8 cellular contexts compared by ENCODE assay signal in genomic region chr3:42803800-42804112, GRCh38. TPM values are rescaled to one million over a fixed set of nuclear protein-coding genes. Genes with fewer than 3 reads are reported as not detected.
DNase-seq lines count a peak whose midpoint lies in the region; ATAC-seq and TF ChIP-seq lines count a peak whose summit lies in the region.

No MANE protein-coding gene starts in this region.

- DNase-seq in CD4-positive, alpha-beta memory T cell: peak in 3 of 5 donors; percentile 25 to 52 (median 29)
- DNase-seq in T follicular helper cell (ENCODE audit: low read depth) (peak; percentile 11), mesothelial cell of epicardium (ENCODE audit: low spot score in 2 of 2, unreplicated experiment in 2 of 2) (no peak), tibial artery (no peak), dermis blood vessel endothelial cell (no peak)
- DNase-seq in effector memory CD4-positive, alpha-beta T cell: peak in 1 of 3 donors; percentile 7

- no peaks in the 10 kb centered on the region for H3K36me3 ChIP-seq in CD4-positive, alpha-beta memory T cell (ENCODE audit: insufficient read depth, low read length)
- H3K36me3 ChIP-seq in effector memory CD4-positive, alpha-beta T cell (ENCODE audit: control insufficient read depth, insufficient read depth, low read length): no peaks in the 10 kb centered on the region
- H3K36me3 ChIP-seq in tibial artery: no peaks in the 10 kb centered on the region

- intact Hi-C loops in CD4-positive, alpha-beta memory T cell (cut with micrococcal nuclease): loop anchor here (1.0 to 2.0 kb wide), 4 partner anchors 28 to 221 kb away; partner anchors contain the start of gene CCDC13
- intact Hi-C loops in tibial artery (cut with DNase I; ENCODE audit: low total_unique reads): no loop called here

- H3K27me3 Mint-ChIP-seq in CD4-positive, alpha-beta memory T cell: peaks cover 4 to 6% of the 10 kb centered on the region in 2 donors
- peaks cover 12% of the 10 kb centered on the region for H3K27me3 Mint-ChIP-seq in mesothelial cell of epicardium (ENCODE audit: low read depth)

- no peaks in the 10 kb centered on the region for H3K9me3 Mint-ChIP-seq in CD4-positive, alpha-beta memory T cell
- no peaks in the 10 kb centered on the region for H3K9me3 Mint-ChIP-seq in mesothelial cell of epicardium

- ATAC-seq in GM19324 (IDR thresholded peaks at IDR 0.05; ENCODE audit: low FRiP score, unreplicated experiment): peak; percentile 18
- ATAC-seq in HG03342 (IDR thresholded peaks at IDR 0.05; ENCODE audit: unreplicated experiment): peak; percentile 27

- H3K27ac ChIP-seq in CD4-positive, alpha-beta memory T cell (ENCODE audit: low read depth, low read length): peak overlapping the region; percentile 81
- peak overlapping the region; percentile 79 for H3K27ac ChIP-seq in effector memory CD4-positive, alpha-beta T cell (ENCODE audit: insufficient read depth, low read length, poor library complexity, severe bottlenecking)
- H3K27ac ChIP-seq in tibial artery: peak overlapping the region; percentile 94 to 97

- no peaks in the 10 kb centered on the region for H3K27me3 ChIP-seq in CD4-positive, alpha-beta memory T cell (ENCODE audit: insufficient read depth, low read length)
- no peaks in the 10 kb centered on the region for H3K27me3 ChIP-seq in effector memory CD4-positive, alpha-beta T cell (replicated peaks; ENCODE audit: control insufficient read depth, insufficient read depth, low read length, poor library complexity, severe bottlenecking)
- H3K27me3 ChIP-seq in tibial artery: peaks cover 0 to 2% of the 10 kb centered on the region in 2 donors

- TF ChIP-seq CTCF in mesothelial cell of epicardium (IDR thresholded peaks at IDR 0.05; ENCODE audit: unreplicated experiment): no peak
- no peak for TF ChIP-seq CTCF in tibial artery (IDR thresholded peaks at IDR 0.05)

- H3K4me1 ChIP-seq in CD4-positive, alpha-beta memory T cell (ENCODE audit: insufficient read depth, low read length): peaks cover 38% of the 10 kb centered on the region
- peaks cover 12% of the 10 kb centered on the region for H3K4me1 ChIP-seq in effector memory CD4-positive, alpha-beta T cell (ENCODE audit: control insufficient read depth, insufficient read depth, low read length, poor library complexity, severe bottlenecking)
- H3K4me1 ChIP-seq in tibial artery: peaks cover 0 to 39% (median 22%) of the 10 kb centered on the region in 4 donors

- H3K36me3 Mint-ChIP-seq in CD4-positive, alpha-beta memory T cell: peaks cover 0 to 11% of the 10 kb centered on the region in 2 donors
- peaks cover 5% of the 10 kb centered on the region for H3K36me3 Mint-ChIP-seq in mesothelial cell of epicardium

- H3K27ac Mint-ChIP-seq in CD4-positive, alpha-beta memory T cell: peak overlapping the region; percentile 91 to 99 (median 96)
- peak overlapping the region; percentile 98 for H3K27ac Mint-ChIP-seq in mesothelial cell of epicardium

- H3K4me1 Mint-ChIP-seq in CD4-positive, alpha-beta memory T cell: peaks cover 24 to 57% (median 37%) of the 10 kb centered on the region in 4 donors
- H3K4me1 Mint-ChIP-seq in mesothelial cell of epicardium: peaks cover 40% of the 10 kb centered on the region

- H3K9me3 ChIP-seq in CD4-positive, alpha-beta memory T cell (ENCODE audit: control insufficient read depth in 1 of 2, low read length in 2 of 2): no peaks in the 10 kb centered on the region
- H3K9me3 ChIP-seq in effector memory CD4-positive, alpha-beta T cell (ENCODE audit: control insufficient read depth, low read length): no peaks in the 10 kb centered on the region
- H3K9me3 ChIP-seq in tibial artery: no peaks in the 10 kb centered on the region

- H3K4me3 Mint-ChIP-seq in CD4-positive, alpha-beta memory T cell: peak overlapping the region; percentile 94 to 98 (median 96)
- H3K4me3 Mint-ChIP-seq in mesothelial cell of epicardium: peak overlapping the region; percentile 95

- CTCF ChIA-PET in CD4-positive, alpha-beta memory T cell (lab: Charles Lee; ENCODE audit: partially characterized antibody): interaction anchor here (1.0 to 4.8 kb wide), 4 partner anchors 9 to 24 kb away, joined by 3 to 15 read pairs (median 5); no protein-coding TSS in a partner anchor

- POLR2A ChIA-PET in CD4-positive, alpha-beta memory T cell (lab: Charles Lee; ENCODE audit: partially characterized antibody): interaction anchor here (0.8 to 1.2 kb wide), 6 partner anchors 9 to 377 kb away, joined by 3 to 5 read pairs (median 3); partner anchors contain the start of gene SEC22C

- H3K4me3 ChIP-seq in CD4-positive, alpha-beta memory T cell (ENCODE audit: low read length in 2 of 2): peak overlapping the region; percentile 86 to 88
- H3K4me3 ChIP-seq in effector memory CD4-positive, alpha-beta T cell (ENCODE audit: insufficient read depth, low read depth, low read length, poor library complexity, severe bottlenecking): peak overlapping the region; percentile 84
- peak overlapping the region; percentile 80 to 92 for H3K4me3 ChIP-seq in tibial artery

RNA-seq across cellular contexts. Expression of gene HIGD1A, which starts 0.5 kb away (rescaled TPM):
- 10 to 100 TPM; 24.3 to 26.7 TPM for total RNA-seq in CD4-positive, alpha-beta memory T cell
- 100 to 1,000 TPM in 1 of 2 donors, 10 to 100 TPM in 1; 91.3 to 157 TPM for polyA plus RNA-seq in CD4-positive, alpha-beta memory T cell
- total RNA-seq in mesothelial cell of epicardium (62.0 to 72.2 TPM (median 63.9 TPM) in 3 replicates), dermis blood vessel endothelial cell (110 and 112 TPM in 2 replicates)

RNA-seq across cellular contexts. Expression of gene ACKR2, which starts 5.5 kb away (rescaled TPM):
- under 1 TPM; 0.28 to 0.49 TPM for total RNA-seq in CD4-positive, alpha-beta memory T cell
- not detected for polyA plus RNA-seq in CD4-positive, alpha-beta memory T cell
- 1.2 to 2.2 TPM (median 1.6 TPM) in 3 replicates for total RNA-seq in mesothelial cell of epicardium
- 11.2 and 13.3 TPM in 2 replicates for total RNA-seq in dermis blood vessel endothelial cell

RNA-seq across cellular contexts. Expression of gene CCDC13, which starts 30.7 kb away (rescaled TPM):
- total RNA-seq in CD4-positive, alpha-beta memory T cell: under 1 TPM; 0.72 to 0.96 TPM
- under 1 TPM; 0.15 to 0.25 TPM for polyA plus RNA-seq in CD4-positive, alpha-beta memory T cell
- total RNA-seq in mesothelial cell of epicardium (0.55 to 0.90 TPM (median 0.60 TPM) in 3 replicates), dermis blood vessel endothelial cell (0.28 and 1.0 TPM in 2 replicates)

Comparison
In these comparisons a context has a peak if more than half of its experiments do, and no peak if none do; other contexts are left out.
1. DNase-seq: peak in CD4-positive, alpha-beta memory T cell (3 of 5) and T follicular helper cell (single experiment); none in mesothelial cell of epicardium (0 of 2), tibial artery (0 of 2) and dermis blood vessel endothelial cell (single experiment).
2. Peak in every context shown above with its lines, with median percentiles within 50 percentile points of each other: H3K27ac ChIP-seq and H3K4me3 ChIP-seq.